Comparison of ENCODE assay signal across 8 cellular contexts in the genomic region with DNA sequence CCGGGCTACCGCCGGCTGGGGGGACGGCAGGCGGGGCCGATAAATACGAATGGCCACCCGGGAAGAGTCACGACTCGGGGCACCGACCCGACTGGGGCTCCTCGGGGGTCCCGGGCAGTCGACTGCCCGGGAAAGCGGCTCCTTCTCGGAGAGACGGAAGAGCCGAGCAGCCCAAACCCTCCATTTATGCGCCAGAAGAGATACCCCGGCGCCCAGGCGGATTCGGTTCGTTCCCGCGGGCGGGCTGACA. TPM values are rescaled to one million over a fixed set of nuclear protein-coding genes. Genes with fewer than 3 reads are reported as not detected.
DNase-seq lines count a peak whose midpoint lies in the region; ATAC-seq, FAIRE-seq and TF ChIP-seq lines count a peak whose summit lies in the region.

No MANE protein-coding gene starts in this region.

- peak overlapping the region; percentile 67 to 82 for H3K4me3 ChIP-seq in gastroesophageal sphincter
- H3K4me3 ChIP-seq in small intestine (ENCODE audit: low read depth in 1 of 2, low read length in 2 of 2), result peak overlapping the region; percentile 72 to 96

- no peak for TF ChIP-seq POLR2A in GM18505 (IDR thresholded peaks at IDR 0.05; ENCODE audit: borderline replicate concordance, extremely low read depth, insufficient read depth, insufficient read length)
- TF ChIP-seq POLR2A in gastroesophageal sphincter (IDR thresholded peaks at IDR 0.05), result no peak

- no peak for TF ChIP-seq CTCF in gastroesophageal sphincter (IDR thresholded peaks at IDR 0.05)

- no peaks in the 10 kb centered on the region for H3K9me3 ChIP-seq in gastroesophageal sphincter
- H3K9me3 ChIP-seq in small intestine (ENCODE audit: control insufficient read depth, low read depth), result no peaks in the 10 kb centered on the region

- DNase-seq in UCSD-AML1 (lab: John Stamatoyannopoulos, UW; ENCODE audit: unreplicated experiment), result peak; percentile 71
- DNase-seq in small intestine, result no peak
- no peak for DNase-seq in OCI-M1 (lab: John Stamatoyannopoulos, UW)
- DNase-seq in NCI-H526 (lab: John Stamatoyannopoulos, UW), result no peak

- 0% methylated on average over 5 of the region's 29 CpGs; no CpG with 5 or more reads in 1 of the 2 donors for WGBS in gastroesophageal sphincter (ENCODE audit: low coverage in 1 of 2), 2 donors
- 0 to 1% (median 0%) methylated on average over 18 to 29 of the region's 29 CpGs for WGBS in small intestine, 3 donors

- H3K27me3 ChIP-seq in gastroesophageal sphincter, result no peaks in the 10 kb centered on the region
- H3K27me3 ChIP-seq in small intestine (ENCODE audit: control insufficient read depth in 2 of 2, insufficient read depth in 2 of 2, low read length in 2 of 2), result no peaks in the 10 kb centered on the region

- no peak for TF ChIP-seq EP300 in gastroesophageal sphincter (IDR thresholded peaks at IDR 0.05)

- H3K36me3 ChIP-seq in gastroesophageal sphincter (peaks cover 0 to 9% of the 10 kb centered on the region in 2 donors), small intestine (ENCODE audit: control insufficient read depth in 2 of 2, insufficient read depth in 2 of 2, low read length in 2 of 2) (no peaks in the 10 kb centered on the region)

- H3K4me1 ChIP-seq in gastroesophageal sphincter (peaks cover 0 to 19% (median 7%) of the 10 kb centered on the region in 3 donors), small intestine (ENCODE audit: control insufficient read depth in 2 of 2, insufficient read depth in 1 of 2, low read depth in 1 of 2, low read length in 1 of 2) (peaks cover 3 to 5% of the 10 kb centered on the region in 2 donors)

- ATAC-seq in GM18505 (IDR thresholded peaks at IDR 0.05; ENCODE audit: unreplicated experiment), result peak; percentile 19
- peak; percentile 14 for ATAC-seq in HG02759 (IDR thresholded peaks at IDR 0.05; ENCODE audit: unreplicated experiment)
- peak; percentile 22 for ATAC-seq in gastroesophageal sphincter
- ATAC-seq in GM18858 (IDR thresholded peaks at IDR 0.05; ENCODE audit: unreplicated experiment), result no peak

- H3K27ac ChIP-seq in gastroesophageal sphincter (peak overlapping the region; percentile 74 to 96 (median 94)), small intestine (ENCODE audit: low read depth in 1 of 2, low read length in 1 of 2) (peak overlapping the region; percentile 68 to 95)

- FAIRE-seq in small intestine (lab: Jason Lieb, UNC), result no peak

RNA-seq across cellular contexts. Expression of a gene that starts 0.4 kb away (rescaled TPM):
- 10 to 100 TPM in 2 of 4 donors, 1 to 10 TPM in 2; 8.8 to 12.4 (median 10.2) TPM for total RNA-seq in gastroesophageal sphincter
- 1 to 10 TPM; 4.6 to 7.8 (median 5.4) TPM for polyA plus RNA-seq in small intestine

RNA-seq across cellular contexts. Expression of a gene that starts 44.2 kb away (rescaled TPM):
- total RNA-seq in gastroesophageal sphincter, result 10 to 100 TPM; 21.0 to 49.8 (median 33.9) TPM
- 10 to 100 TPM; 19.0 to 38.2 (median 28.1) TPM for polyA plus RNA-seq in small intestine
